In the genomic region with DNA sequence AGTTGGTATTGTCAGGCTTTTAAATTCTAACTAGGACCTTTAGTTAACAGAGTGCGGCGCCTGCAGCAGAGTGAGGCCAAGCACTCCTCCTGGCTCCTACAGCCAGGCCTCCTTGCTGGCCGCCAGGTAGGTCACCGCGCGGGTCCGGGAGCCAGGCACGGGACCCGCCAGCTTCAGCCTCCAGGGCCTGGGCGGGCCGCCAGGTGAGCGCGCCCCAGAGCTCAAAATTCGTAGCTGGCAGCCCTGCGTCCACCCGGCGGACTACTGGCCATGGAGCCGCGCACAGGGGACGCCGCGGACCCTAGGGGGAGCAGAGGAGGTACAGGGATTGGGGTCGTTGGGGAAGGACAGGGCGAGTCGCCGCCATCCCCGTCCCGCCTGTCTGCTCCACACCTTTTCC, we compare ENCODE assay signal across 8 cellular contexts. TPM values are rescaled to one million over a fixed set of nuclear protein-coding genes. Genes with fewer than 3 reads are reported as not detected.
A peak's percentile ranks its signal among the peaks of the same experiment; 100 is the strongest.
DNase-seq lines count a peak whose midpoint lies in the region; ATAC-seq and TF ChIP-seq lines count a peak whose summit lies in the region.

A gene (plus strand): TSS at position 139 of the 400 bp plus-strand sequence. CDS start 132 bp downstream, at position 271.

- no peaks in the 10 kb centered on the region for H3K79me2 ChIP-seq in OCI-LY7 (ENCODE audit: insufficient read depth, low read depth, low read length)

- CTCF ChIA-PET in CD4-positive, alpha-beta memory T cell (lab: Charles Lee; ENCODE audit: partially characterized antibody): no interaction called here
- CTCF ChIA-PET in OCI-LY7 (lab: Charles Lee; ENCODE audit: unreplicated experiment): no interaction called here

- no peaks in the 10 kb centered on the region for H3K9me3 ChIP-seq in CD4-positive, alpha-beta memory T cell (ENCODE audit: control insufficient read depth in 1 of 2, low read length in 2 of 2)
- no peaks in the 10 kb centered on the region for H3K9me3 ChIP-seq in OCI-LY7 (ENCODE audit: low read length)
- no peaks in the 10 kb centered on the region for H3K9me3 ChIP-seq in neuronal stem cell (replicated peaks in 1 of 2; ENCODE audit: control insufficient read depth in 2 of 2, insufficient read depth in 1 of 2, low read depth in 1 of 2, low read length in 2 of 2)

- peaks cover 32% of the 10 kb centered on the region for H3K4me1 ChIP-seq in CD4-positive, alpha-beta memory T cell (ENCODE audit: insufficient read depth, low read length)
- H3K4me1 ChIP-seq in OCI-LY7 (ENCODE audit: insufficient read depth, low read length, poor library complexity, severe bottlenecking) (peaks cover 26% of the 10 kb centered on the region), neuronal stem cell (ENCODE audit: control insufficient read depth in 2 of 2, insufficient read depth in 1 of 2, low read depth in 1 of 2, low read length in 2 of 2) (peaks cover 0 to 11% of the 10 kb centered on the region in 2 donors)

- H2BK120ac ChIP-seq in neuronal stem cell (ENCODE audit: low read depth, low read length): no peak within 1 kb of the TSS

- intact Hi-C loops in CD4-positive, alpha-beta memory T cell (cut with micrococcal nuclease): loop anchor here (5.0 to 10.0 kb wide), 2 partner anchors 88 to 205 kb away; a partner anchor contains a TSS
- intact Hi-C loops in OCI-LY7 (cut with micrococcal nuclease; ENCODE audit: unreplicated experiment): loop anchor here (5.0 kb wide), 1 partner anchor 40 kb away; a partner anchor contains a TSS

- no peak for DNase-seq in CD4-positive, alpha-beta memory T cell
- DNase-seq in OCI-LY7 (ENCODE audit: low spot score) (no peak), epithelial cell of esophagus (ENCODE audit: low read depth) (no peak), neuronal stem cell (ENCODE audit: low spot score) (no peak), NCI-H2081 (lab: John Stamatoyannopoulos, UW) (no peak), foreskin melanocyte (no peak)
- DNase-seq in NK-92 treated with Interleukin-12 subunit alpha and Interleukin-12 subunit beta, amount 100 ng/mL, for 24 hours (lab: John Stamatoyannopoulos, UW): no peak

- no peak within 1 kb of the TSS for H3K14ac ChIP-seq in neuronal stem cell (ENCODE audit: low read length)

- H3K27ac Mint-ChIP-seq in CD4-positive, alpha-beta memory T cell: peak within 1 kb of the TSS in 5 of 7 donors; percentile 25 to 95 (median 36)

- POLR2A ChIA-PET in CD4-positive, alpha-beta memory T cell (lab: Charles Lee; ENCODE audit: partially characterized antibody): no interaction called here
- POLR2A ChIA-PET in OCI-LY7 (lab: Charles Lee): no interaction called here

- H3K27ac ChIP-seq in CD4-positive, alpha-beta memory T cell (ENCODE audit: low read depth, low read length): peak within 1 kb of the TSS; percentile 58
- H3K27ac ChIP-seq in OCI-LY7 (ENCODE audit: low read depth, low read length, poor library complexity, severe bottlenecking) (no peak within 1 kb of the TSS), neuronal stem cell (replicated peaks; ENCODE audit: low read length) (no peak within 1 kb of the TSS)

- no peaks in the 10 kb centered on the region for H3K36me3 ChIP-seq in CD4-positive, alpha-beta memory T cell (ENCODE audit: insufficient read depth, low read length)
- H3K36me3 ChIP-seq in OCI-LY7 (ENCODE audit: insufficient read depth, low read length): no peaks in the 10 kb centered on the region
- no peaks in the 10 kb centered on the region for H3K36me3 ChIP-seq in neuronal stem cell (replicated peaks in 1 of 2; ENCODE audit: control insufficient read depth in 2 of 2, insufficient read depth in 2 of 2, low read length in 2 of 2)

- peak within 1 kb of the TSS in 7 of 8 donors; percentile 46 to 77 (median 67) for H3K4me3 Mint-ChIP-seq in CD4-positive, alpha-beta memory T cell

- no peak within 1 kb of the TSS for H2AK5ac ChIP-seq in neuronal stem cell (ENCODE audit: low read depth, low read length)

- BruUV-seq in OCI-LY7 (replicated peaks; lab: Mats Ljungman, UMichigan): no TSS peak

- H2BK15ac ChIP-seq in neuronal stem cell (ENCODE audit: low read length): no peak within 1 kb of the TSS

- H3K4me3 ChIP-seq in CD4-positive, alpha-beta memory T cell (ENCODE audit: low read length in 2 of 2): peak within 1 kb of the TSS in 1 of 2 donors; percentile 50
- H3K4me3 ChIP-seq in OCI-LY7 (ENCODE audit: low read depth, low read length, poor library complexity, severe bottlenecking): no peak within 1 kb of the TSS
- peak within 1 kb of the TSS; percentile 38 for H3K4me3 ChIP-seq in epithelial cell of esophagus (ENCODE audit: low read length)
- peak within 1 kb of the TSS; percentile 28 to 57 for H3K4me3 ChIP-seq in neuronal stem cell (ENCODE audit: low read length in 2 of 2)

- H3K36me3 Mint-ChIP-seq in CD4-positive, alpha-beta memory T cell: peaks cover 0 to 1% of the 10 kb centered on the region in 2 donors

- H3K4ac ChIP-seq in neuronal stem cell (ENCODE audit: low read length): no peak within 1 kb of the TSS

- H3K27me3 ChIP-seq in CD4-positive, alpha-beta memory T cell (ENCODE audit: insufficient read depth, low read length): no peaks in the 10 kb centered on the region
- peaks cover 0 to 9% (median 7%) of the 10 kb centered on the region in 3 experiments for H3K27me3 ChIP-seq in neuronal stem cell (ENCODE audit: control insufficient read depth in 3 of 3, insufficient read depth in 3 of 3, low read depth in 1 of 3, low read length in 3 of 3)

- no peak within 1 kb of the TSS for H2BK5ac ChIP-seq in neuronal stem cell (ENCODE audit: low read length)

- H4K8ac ChIP-seq in neuronal stem cell (ENCODE audit: low read depth, low read length): no peak within 1 kb of the TSS

- H3K4me2 ChIP-seq in OCI-LY7 (ENCODE audit: low read length): peak within 1 kb of the TSS; percentile 87; the same call in 1 of the 2 replicates
- H3K4me2 ChIP-seq in neuronal stem cell (ENCODE audit: insufficient read depth, low read length, poor library complexity, severe bottlenecking): peak within 1 kb of the TSS; percentile 33

- no peak within 1 kb of the TSS for H3K9ac ChIP-seq in neuronal stem cell (ENCODE audit: low read depth, low read length, poor library complexity)

- whole genome bisulfite sequencing in neuronal stem cell (ENCODE audit: extremely low coverage in 2 of 2, insufficient read length in 2 of 2, insufficient replicate concordance in 1 of 2), 2 donors: no CpG with 5 or more reads among the region's 28 CpGs

- no peak within 1 kb of the TSS for H3K23ac ChIP-seq in neuronal stem cell (ENCODE audit: low read depth, low read length, poor library complexity)

- H4K91ac ChIP-seq in neuronal stem cell (ENCODE audit: low read depth, low read length, poor library complexity): no peak within 1 kb of the TSS

- TF ChIP-seq CTCF in OCI-LY7 (conservative IDR thresholded peaks at IDR 0.05; ENCODE audit: low read length) (no peak), epithelial cell of esophagus (IDR thresholded peaks at IDR 0.05; ENCODE audit: insufficient read depth, low read depth, low read length, missing control alignments) (no peak)

- H2AFZ ChIP-seq in OCI-LY7 (ENCODE audit: low read length) (peak within 1 kb of the TSS; percentile 77), neuronal stem cell (ENCODE audit: low read length) (peak within 1 kb of the TSS; percentile 91)

- no peaks in the 10 kb centered on the region for H3K9me2 ChIP-seq in OCI-LY7 (ENCODE audit: insufficient read depth, low read length)

- no peaks in the 10 kb centered on the region for H3K27me3 Mint-ChIP-seq in CD4-positive, alpha-beta memory T cell

- H3K9me3 Mint-ChIP-seq in CD4-positive, alpha-beta memory T cell: peaks cover 0 to 4% (median 0%) of the 10 kb centered on the region in 8 donors

- no peak for ATAC-seq in HG03521 (IDR thresholded peaks at IDR 0.05; ENCODE audit: unreplicated experiment)

- no peak within 1 kb of the TSS for H2BK12ac ChIP-seq in neuronal stem cell (ENCODE audit: low read length)

- peak within 1 kb of the TSS; percentile 6 for H3K18ac ChIP-seq in neuronal stem cell (ENCODE audit: low read length)

- no peaks in the 10 kb centered on the region for H4K20me1 ChIP-seq in OCI-LY7 (ENCODE audit: insufficient read depth, low read length)

- H3K79me1 ChIP-seq in neuronal stem cell (ENCODE audit: low read depth, low read length): peaks cover 2% of the 10 kb centered on the region

- H3K4me1 Mint-ChIP-seq in CD4-positive, alpha-beta memory T cell: peaks cover 11 to 37% (median 24%) of the 10 kb centered on the region in 4 donors

RNA-seq across cellular contexts. Expression of the gene that starts here (rescaled TPM):
- total RNA-seq in CD4-positive, alpha-beta memory T cell: 1 to 10 TPM; 1.6 to 2.2 TPM
- polyA plus RNA-seq in CD4-positive, alpha-beta memory T cell: under 1 TPM; 0.21 to 0.94 TPM
- 0.85 and 1.0 TPM in 2 replicates for total RNA-seq in OCI-LY7 (2014; rRNA removed; shearing (Covaris generic))
- total RNA-seq in OCI-LY7 (2022): 1.1 and 1.7 TPM in 2 replicates
- 0.74 TPM for polyA plus RNA-seq in neuronal stem cell (2013, experiment 1 of 2)
- polyA plus RNA-seq in neuronal stem cell (2013, experiment 2 of 2): 0.47 TPM
